ENCODE assay signal across 21 cellular contexts in the genomic region with DNA sequence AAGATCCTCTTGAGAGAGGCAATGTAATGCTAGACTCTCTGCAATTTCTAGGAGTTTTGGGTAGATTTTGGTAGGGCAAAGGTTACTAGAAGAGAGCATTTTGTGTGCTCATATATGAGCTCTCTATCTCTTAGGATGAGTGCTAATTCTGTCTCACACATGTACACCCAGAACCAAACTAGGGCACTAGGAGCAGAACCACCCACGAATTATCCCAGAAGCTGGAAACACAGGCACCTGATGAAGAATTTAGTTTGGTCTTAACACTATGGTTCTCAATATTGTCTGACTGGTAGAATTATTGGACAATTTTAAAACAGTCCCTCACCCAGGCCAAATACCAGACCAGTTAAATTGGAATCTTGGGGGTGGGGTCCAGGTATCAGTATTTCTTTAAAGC.
"Had no signal": no experiment of that assay in that cellular context is flagged by ENCODE, and none has a peak within 500 bp of the region (broad histone marks: within the 10 kb centered on the region; RNA-seq: fewer than 3 reads in every experiment).

No MANE protein-coding gene starts in this region.

- H3K27ac ChIP-seq: coronary artery, dorsolateral prefrontal cortex, foreskin keratinocyte, heart right ventricle, left lung, lower lobe of right lung had no signal

- DNase-seq: dermis blood vessel endothelial cell; dorsolateral prefrontal cortex; effector CD4-positive, alpha-beta T cell; effector memory CD4-positive, alpha-beta T cell; foreskin keratinocyte; glutamatergic neuron; heart right ventricle; hippocampal formation; left cardiac atrium; left lung; left ventricle myocardium superior; lower lobe of right lung; mesenchymal stem cell; mucosa of descending colon had no signal

- FAIRE-seq: colon, endothelial cell of umbilical vein, frontal cortex, islet of Langerhans, keratinocyte had no signal

- H3K27me3 ChIP-seq: dorsolateral prefrontal cortex, esophagus muscularis mucosa, foreskin keratinocyte, heart right ventricle, left lung had no signal

- H3K36me3 ChIP-seq: left lung, lower lobe of right lung had no signal

- ATAC-seq: foreskin keratinocyte, heart right ventricle, left cardiac atrium, left lung, left ventricle myocardium superior, lower lobe of right lung, mucosa of descending colon had no signal

- H3K9me3 ChIP-seq: esophagus muscularis mucosa, heart right ventricle, left lung, lower lobe of right lung, mucosa of descending colon had no signal

- H3K4me3 ChIP-seq: coronary artery, dorsolateral prefrontal cortex, esophagus muscularis mucosa, heart right ventricle, left lung, lower lobe of right lung, mucosa of descending colon had no signal

- H3K4me1 ChIP-seq: left lung, lower lobe of right lung had no signal
